In genomic region chr3:194536883-194537637, GRCh38 we compare ENCODE assay signal across 8 cellular contexts. TPM values are rescaled to one million over a fixed set of nuclear protein-coding genes. Genes with fewer than 3 reads are reported as not detected.
DNase-seq lines count a peak whose midpoint lies in the region; ATAC-seq and TF ChIP-seq lines count a peak whose summit lies in the region.

No MANE protein-coding gene starts in this region.

- H3K79me2 ChIP-seq in SK-N-SH (ENCODE audit: insufficient read depth) = no peaks in the 10 kb centered on the region

- H3K9me3 ChIP-seq in SK-N-SH = peaks cover 12% of the 10 kb centered on the region; the same call in 1 of the 2 replicates

- intact Hi-C loops in left colon (cut with DNase I, micrococcal nuclease) = no loop called here

- no peaks in the 10 kb centered on the region for H4K20me1 ChIP-seq in SK-N-SH (ENCODE audit: insufficient read depth)

- peak overlapping the region; percentile 75 for H3K27ac ChIP-seq in 22Rv1
- peak overlapping the region; percentile 29 to 47 for H3K27ac ChIP-seq in SK-N-SH (ENCODE audit: low read depth in 2 of 2, low read length in 1 of 2)

- H3K9me2 ChIP-seq in SK-N-SH = no peaks in the 10 kb centered on the region

- no peak overlapping the region for H3K9ac ChIP-seq in SK-N-SH

- no peak for TF ChIP-seq EP300 in SK-N-SH (IDR thresholded peaks at IDR 0.05; ENCODE audit: borderline replicate concordance in 1 of 2, low read depth in 1 of 2, low read length in 1 of 2)

- no peak for TF ChIP-seq CTCF in 22Rv1 (IDR thresholded peaks at IDR 0.05)
- TF ChIP-seq CTCF in SK-N-SH (IDR thresholded peaks at IDR 0.05) = no peak

- H3K27me3 ChIP-seq in SK-N-SH (ENCODE audit: insufficient read depth) = no peaks in the 10 kb centered on the region

- peak; percentile 93 for ATAC-seq in left colon
- no peak for ATAC-seq in GM21423 (IDR thresholded peaks at IDR 0.05; ENCODE audit: unreplicated experiment)
- no peak for ATAC-seq in HG02938 (IDR thresholded peaks at IDR 0.05; ENCODE audit: unreplicated experiment)

- peaks cover 28% of the 10 kb centered on the region for H3F3A ChIP-seq in SK-N-SH (replicated peaks; ENCODE audit: insufficient read depth)

- 75% methylated on average over 2 of the region's 2 CpGs for WGBS in SK-N-SH (ENCODE audit: low lambda C conversion rate)

- no peak overlapping the region for H3K4me3 ChIP-seq in SK-N-SH (ENCODE audit: low read depth in 2 of 2, low read length in 1 of 2)

- peak overlapping the region; percentile 9; the same call in 1 of the 2 replicates for H3K4me2 ChIP-seq in SK-N-SH

- CTCF ChIA-PET in SK-N-SH (lab: Yijun Ruan, JAX) = interaction anchor here (1.2 kb wide), 1 partner anchor 36 kb away, joined by 3 read pairs; no protein-coding TSS in a partner anchor

- DNase-seq in KG1 (lab: John Stamatoyannopoulos, UW) = peak; percentile 8
- peak; percentile 36 for DNase-seq in SK-N-SH
- peak; percentile 89 to 91 for DNase-seq in left colon
- no peak for DNase-seq in activated CD4-positive, alpha-beta T cell treated with anti-CD3 and anti-CD28 coated beads for 1 hour
- no peak for DNase-seq in GDM1 (lab: John Stamatoyannopoulos, UW)

- POLR2A ChIA-PET in SK-N-SH (lab: Yijun Ruan, JAX) = no interaction called here

- H3K36me3 ChIP-seq in SK-N-SH (replicated peaks in 1 of 2; ENCODE audit: control insufficient read depth in 1 of 2, insufficient read depth in 2 of 2, low read length in 1 of 2) = no peaks in the 10 kb centered on the region

- no peak for TF ChIP-seq RAD21 in SK-N-SH (IDR thresholded peaks at IDR 0.05; ENCODE audit: low read length)

- H2AFZ ChIP-seq in SK-N-SH (ENCODE audit: low read depth) = no peak overlapping the region

- H3K4me1 ChIP-seq in SK-N-SH (ENCODE audit: control insufficient read depth in 1 of 2, insufficient read depth in 2 of 2, low read depth in 1 of 2, low read length in 1 of 2) = peaks cover 7 to 15% of the 10 kb centered on the region in 2 experiments; a peak in 2 of 4 replicates

TF ChIP-seq in SK-N-SH, 30 proteins besides CTCF, POLR2A, EP300 and RAD21:
- TF ChIP-seq NFIC (IDR thresholded peaks at IDR 0.05; ENCODE audit: borderline replicate concordance) (peak; percentile 86), YY1 (IDR thresholded peaks at IDR 0.05; ENCODE audit: low read depth) (no peak), ZBTB33 (IDR thresholded peaks at IDR 0.05; ENCODE audit: borderline replicate concordance, low read depth) (no peak)

RNA-seq across cellular contexts. Expression of gene ATP13A3, which starts 50.3 kb away (rescaled TPM):
- polyA plus RNA-seq in SK-N-SH (2012; rRNA removed) = 48.2 and 67.2 TPM in 2 replicates
- polyA plus RNA-seq in SK-N-SH (2012; cell fraction: cytosol; rRNA removed) = 84.5 and 91.7 TPM in 2 replicates
- 31.0 and 73.2 TPM in 2 replicates for polyA plus RNA-seq in SK-N-SH (2012; cell fraction: nucleus; rRNA removed)
- 100 to 1,000 TPM in 1 of 2 donors, 10 to 100 TPM in 1; 95.1 to 110 TPM for total RNA-seq in left colon

Comparison
In these comparisons a context has a peak if more than half of its experiments do, and no peak if none do; other contexts are left out.
1. DNase-seq: peak in KG1 (single experiment), SK-N-SH (single experiment) and left colon (2 of 2); none in activated CD4-positive, alpha-beta T cell treated with anti-CD3 and anti-CD28 coated beads for 1 hour (single experiment) and GDM1 (single experiment).